7 cellular contexts compared by ENCODE assay signal in the genomic region with DNA sequence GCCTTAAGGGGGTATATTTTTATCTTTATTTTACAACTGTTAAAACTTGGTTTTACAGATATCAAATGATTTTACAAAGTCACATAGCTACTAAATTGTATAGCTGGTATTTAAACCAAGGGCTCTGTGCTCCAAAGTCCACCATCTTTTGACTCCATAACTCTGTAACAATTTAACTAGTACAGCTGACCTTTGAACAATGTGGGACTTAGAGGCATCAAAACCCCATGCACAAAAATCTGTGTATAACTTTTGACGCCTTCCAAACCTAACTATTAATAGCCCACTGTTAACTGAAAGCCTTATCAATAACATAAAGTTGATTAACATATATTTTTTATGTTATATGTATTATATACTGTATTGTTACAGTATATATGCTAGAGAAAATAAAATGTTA.
A peak's percentile ranks its signal among the peaks of the same experiment; 100 is the strongest.
DNase-seq lines count a peak whose midpoint lies in the region; ATAC-seq, FAIRE-seq and TF ChIP-seq lines count a peak whose summit lies in the region.
"Not testable (repeated sequence)": the region's sequence is repeated elsewhere in the genome, so short reads cannot be mapped to it uniquely, and the experiment has no call there.

No MANE protein-coding gene starts in this region.

- H3K4me1 ChIP-seq in right lobe of liver; small intestine (ENCODE audit: control insufficient read depth in 2 of 2, insufficient read depth in 1 of 2, low read depth in 1 of 2, low read length in 1 of 2): not testable (repeated sequence)

- not testable (repeated sequence) for H3K9me3 ChIP-seq in right lobe of liver; small intestine (ENCODE audit: control insufficient read depth, low read depth)

- WGBS in right lobe of liver (ENCODE audit: insufficient coverage, low coverage, low lambda C conversion rate, missing lambda C conversion rate): 19% methylated on average over 1 of the region's 1 CpG
- 12 to 60% (median 43%) methylated on average over 1 of the region's 1 CpG for WGBS in small intestine, 3 donors

- intact Hi-C loops in right lobe of liver (cut with DNase I): not testable (repeated sequence)

- peak; percentile 84 for FAIRE-seq in D721Med (lab: Jason Lieb, UNC)
- peak; percentile 31 for FAIRE-seq in colon (lab: Jason Lieb, UNC)
- peak; percentile 90 for FAIRE-seq in islet of Langerhans (lab: Jason Lieb, UNC)
- peak; percentile 89 for FAIRE-seq in small intestine (lab: Jason Lieb, UNC)

- TF ChIP-seq CTCF in D721Med (IDR thresholded peaks at IDR 0.05; ENCODE audit: insufficient read depth, missing control alignments); right lobe of liver (IDR thresholded peaks at IDR 0.05): not testable (repeated sequence)

- TF ChIP-seq POLR2A in right lobe of liver (IDR thresholded peaks at IDR 0.05): not testable (repeated sequence)

- not testable (repeated sequence) for H3K27ac ChIP-seq in right lobe of liver; small intestine (ENCODE audit: low read depth in 1 of 2, low read length in 1 of 2)

- peak; percentile 53 for ATAC-seq in left lobe of liver
- peak in 3 of 4 donors; percentile 30 to 91 (median 65) for ATAC-seq in right lobe of liver

- H3K4me3 ChIP-seq in right lobe of liver; small intestine (ENCODE audit: low read depth in 1 of 2, low read length in 2 of 2): not testable (repeated sequence)

- H3K27me3 ChIP-seq in right lobe of liver; small intestine (ENCODE audit: control insufficient read depth in 2 of 2, insufficient read depth in 2 of 2, low read length in 2 of 2): not testable (repeated sequence)

- not testable (repeated sequence) for H3K36me3 ChIP-seq in right lobe of liver; small intestine (ENCODE audit: control insufficient read depth in 2 of 2, insufficient read depth in 2 of 2, low read length in 2 of 2)

- DNase-seq in D721Med (ENCODE audit: insufficient read length, low spot score); left lobe of liver (ENCODE audit: low spot score); right lobe of liver: not testable (repeated sequence)
- DNase-seq in HT-29 (ENCODE audit: low spot score): peak; percentile 10
- peak; percentile 70 for DNase-seq in small intestine
